Comparison of ENCODE assay signal across 19 cellular contexts in the genomic region with DNA sequence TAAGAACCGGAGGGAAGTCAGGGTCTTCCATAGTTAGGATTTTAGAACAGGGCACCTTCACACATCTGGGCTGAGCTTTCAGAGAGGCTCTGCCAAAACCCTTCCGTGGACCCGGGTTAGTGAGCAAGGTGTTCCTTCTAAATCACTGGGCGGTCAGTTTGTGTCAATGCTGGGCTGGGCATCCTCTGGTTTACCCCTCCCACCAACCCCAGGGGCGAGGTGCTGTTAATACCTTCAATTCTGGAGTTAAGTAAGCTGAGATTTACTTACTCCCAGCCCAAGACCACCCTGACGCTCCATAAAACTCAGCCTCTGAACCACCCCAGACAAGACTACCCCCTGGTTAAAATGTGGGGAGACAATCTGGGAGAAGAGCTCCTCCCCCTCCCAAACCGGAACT. TPM values are rescaled to one million over a fixed set of nuclear protein-coding genes. Genes with fewer than 3 reads are reported as not detected.
A peak's percentile ranks its signal among the peaks of the same experiment; 100 is the strongest.
DNase-seq lines count a peak whose midpoint lies in the region; ATAC-seq, FAIRE-seq and TF ChIP-seq lines count a peak whose summit lies in the region.
"Had no signal": no experiment of that assay in that cellular context is flagged by ENCODE, and none has a peak within 500 bp of the region (broad histone marks: within the 10 kb centered on the region; RNA-seq: fewer than 3 reads in every experiment).

No MANE protein-coding gene starts in this region.

- POLR2A ChIA-PET in HepG2 (lab: Yijun Ruan, JAX) (no interaction called here), T-cell (lab: Charles Lee) (no interaction called here)

- H3K36me3 ChIP-seq in right lobe of liver (peaks cover 0 to 3% (median 0%) of the 10 kb centered on the region in 4 donors), HepG2 (replicated peaks in 1 of 2; ENCODE audit: control insufficient read depth in 1 of 2, insufficient read depth in 2 of 2, low read length in 2 of 2) (no peaks in the 10 kb centered on the region), mucosa of stomach (ENCODE audit: control insufficient read depth, insufficient read depth, low read length) (no peaks in the 10 kb centered on the region)
- H3K36me3 ChIP-seq: heart left ventricle had no signal

- H4K20me1 ChIP-seq in HepG2 (ENCODE audit: insufficient read depth, low read length): no peaks in the 10 kb centered on the region

- H3K27me3 Mint-ChIP-seq in T-cell: peaks cover 42 to 61% of the 10 kb centered on the region in 2 donors

- H3K4me3 Mint-ChIP-seq in T-cell: no peak overlapping the region
- H3K4me3 Mint-ChIP-seq: stimulated activated naive B cell treated with anti-CD40 and anti-IgM and Interleukin-4, amounts not matched to agents 10 μg/mL and 1 μg/mL and 100 μg/mL, for 72 hours had no signal

- FAIRE-seq in HepG2 (lab: Jason Lieb, UNC): no peak

- TF ChIP-seq POLR2A in right lobe of liver (IDR thresholded peaks at IDR 0.05) (no peak), HepG2 (IDR thresholded peaks at IDR 0.05; ENCODE audit: insufficient read depth in 1 of 2, low read depth in 2 of 2, low read length in 2 of 2) (no peak)

- TF ChIP-seq CTCF in right lobe of liver (IDR thresholded peaks at IDR 0.05) (no peak), HepG2 (CRISPR knock-in tag; IDR thresholded peaks at IDR 0.05) (no peak)

- H3K4me1 Mint-ChIP-seq in T-cell: peaks cover 7 to 9% (median 7%) of the 10 kb centered on the region in 3 donors

- no peak for TF ChIP-seq RAD21 in HepG2 (CRISPR knock-in tag; IDR thresholded peaks at IDR 0.05)

- intact Hi-C loops in right lobe of liver (cut with DNase I) (no loop called here), HepG2 (cut with micrococcal nuclease; ENCODE audit: unreplicated experiment) (no loop called here)

- in situ Hi-C loops in HepG2 (cut with HindIII; ENCODE audit: extremely low pct_ligation_motif_present, low pct_unique_long_range_greater_than_20kb): no loop called here

- no TSS peak for BruUV-seq in HepG2 (replicated peaks; lab: Mats Ljungman, UMichigan)

- no peaks in the 10 kb centered on the region for H3K9me3 ChIP-seq in right lobe of liver
- no peaks in the 10 kb centered on the region for H3K9me3 ChIP-seq in HepG2 (ENCODE audit: low read length)
- H3K9me3 ChIP-seq in mucosa of stomach (ENCODE audit: control insufficient read depth, low read length): no peaks in the 10 kb centered on the region
- H3K9me3 ChIP-seq: heart left ventricle had no signal

- CTCF ChIA-PET in HepG2 (lab: Yijun Ruan, JAX; ENCODE audit: low intra/inter-chr PET ratio, low total read pairs): interaction anchor here (3.0 to 10.8 kb wide), 2 partner anchors 22 to 75 kb away, joined by 17 to 301 read pairs; a partner anchor contains a TSS
- CTCF ChIA-PET in T-cell (lab: Charles Lee): interaction anchor here in 1 of 2 donors (0.6 to 0.8 kb wide), 2 partner anchors 57 to 75 kb away, joined by 3 to 4 read pairs; no protein-coding TSS in a partner anchor

- DNase-seq in right lobe of liver (peak in 1 of 3 donors; percentile 24), HepG2 (ENCODE audit: low spot score) (no peak), ecto neural progenitor cell (ENCODE audit: low spot score) (peak; percentile 49), T-cell (no peak), occipital lobe (lab: John Stamatoyannopoulos, UW) (no peak), NCI-H69 (lab: John Stamatoyannopoulos, UW) (no peak), NCI-H2227 treated with DMSO at 0.1 percent for 48 hours (lab: John Stamatoyannopoulos, UW) (no peak)
- DNase-seq: ACHN; CD4-positive, CD25-positive, alpha-beta regulatory T cell; heart left ventricle; left cardiac atrium; NCI-H1436; NCI-H226; stimulated activated CD4-positive, alpha-beta T cell treated with anti-CD3 and anti-CD28 coated beads, Interleukin-12 subunit alpha, Interleukin-12 subunit beta, amount 100 ng/mL, for 4 hours; stimulated activated naive B cell treated with anti-CD40 and anti-IgM and Interleukin-4, amounts not matched to agents 10 μg/mL and 1 μg/mL and 100 μg/mL, for 72 hours; T1000; trophoblast cell had no signal

- H3K27me3 ChIP-seq in right lobe of liver: no peaks in the 10 kb centered on the region
- H3K27me3 ChIP-seq in HepG2 (ENCODE audit: control insufficient read depth in 1 of 2, insufficient read depth in 2 of 2, low read length in 2 of 2): peaks cover 10 to 76% of the 10 kb centered on the region in 2 experiments; a peak in 4 of 5 replicates
- no peaks in the 10 kb centered on the region for H3K27me3 ChIP-seq in mucosa of stomach (ENCODE audit: control insufficient read depth, insufficient read depth, low read length)

- H3K27ac ChIP-seq in right lobe of liver (no peak overlapping the region), HepG2 (ENCODE audit: extremely low read length, insufficient read depth, low read length) (no peak overlapping the region)
- H3K27ac ChIP-seq: heart left ventricle had no signal

- no peak overlapping the region for H2AFZ ChIP-seq in HepG2 (ENCODE audit: low read length)

- H3K9ac ChIP-seq in HepG2 (ENCODE audit: insufficient read depth, low read depth, low read length) (no peak overlapping the region), mucosa of stomach (ENCODE audit: low read length) (peak overlapping the region; percentile 60)

- WGBS in right lobe of liver (ENCODE audit: insufficient coverage, low coverage, low lambda C conversion rate, missing lambda C conversion rate): 18% methylated on average over 3 of the region's 7 CpGs
- 37% methylated on average over 7 of the region's 7 CpGs for WGBS in HepG2 (ENCODE audit: low lambda C conversion rate)

- no peaks in the 10 kb centered on the region for H3K9me3 Mint-ChIP-seq in T-cell
- H3K9me3 Mint-ChIP-seq: CD4-positive, CD25-positive, alpha-beta regulatory T cell; stimulated activated naive B cell treated with anti-CD40 and anti-IgM and Interleukin-4, amounts not matched to agents 10 μg/mL and 1 μg/mL and 100 μg/mL, for 72 hours had no signal

- no peaks in the 10 kb centered on the region for H3K36me3 Mint-ChIP-seq in T-cell
- H3K36me3 Mint-ChIP-seq: CD4-positive, CD25-positive, alpha-beta regulatory T cell; stimulated activated naive B cell treated with anti-CD40 and anti-IgM and Interleukin-4, amounts not matched to agents 10 μg/mL and 1 μg/mL and 100 μg/mL, for 72 hours had no signal

- no peak overlapping the region for H3K4me2 ChIP-seq in HepG2 (ENCODE audit: low read depth, low read length)

- ATAC-seq in right lobe of liver: no peak
- ATAC-seq in HepG2: no peak
- no peak for ATAC-seq in T-cell (replicated peaks in 1 of 4)
- ATAC-seq: heart left ventricle; left cardiac atrium; stimulated activated naive B cell treated with anti-CD40 and anti-IgM and Interleukin-4, amounts not matched to agents 10 μg/mL and 1 μg/mL and 100 μg/mL, for 72 hours had no signal

- TF ChIP-seq EP300 in HepG2 (IDR thresholded peaks at IDR 0.05; ENCODE audit: low read depth in 2 of 2, low read length in 2 of 2): no peak
- TF ChIP-seq EP300 in HepG2 (CRISPR knock-in tag; IDR thresholded peaks at IDR 0.05; ENCODE audit: borderline replicate concordance): no peak

- no peak overlapping the region for H3K27ac Mint-ChIP-seq in T-cell

- peaks cover 0 to 32% (median 3%) of the 10 kb centered on the region in 4 donors for H3K4me1 ChIP-seq in right lobe of liver
- H3K4me1 ChIP-seq in HepG2 (ENCODE audit: insufficient read depth, low read length): peaks cover 21% of the 10 kb centered on the region
- peaks cover 67% of the 10 kb centered on the region for H3K4me1 ChIP-seq in mucosa of stomach (ENCODE audit: control insufficient read depth, insufficient read depth, low read length)

- H3K4me3 ChIP-seq in right lobe of liver: peak overlapping the region in 2 of 3 donors; percentile 59 to 60
- H3K4me3 ChIP-seq in HepG2 (replicated peaks in 1 of 3; ENCODE audit: insufficient read depth in 1 of 3, low read depth in 2 of 3, low read length in 3 of 3): no peak overlapping the region
- H3K4me3 ChIP-seq in mucosa of stomach (ENCODE audit: low read length): peak overlapping the region; percentile 61
- H3K4me3 ChIP-seq: heart left ventricle had no signal

- H3K79me2 ChIP-seq in HepG2 (ENCODE audit: insufficient read depth, low read length): no peaks in the 10 kb centered on the region

TF ChIP-seq in HepG2, 621 proteins besides CTCF, POLR2A, EP300 and RAD21 (continues in another document):
- TF ChIP-seq ZNF251 (CRISPR knock-in tag; IDR thresholded peaks at IDR 0.05): no peak
- TF ChIP-seq, protein P1, sequence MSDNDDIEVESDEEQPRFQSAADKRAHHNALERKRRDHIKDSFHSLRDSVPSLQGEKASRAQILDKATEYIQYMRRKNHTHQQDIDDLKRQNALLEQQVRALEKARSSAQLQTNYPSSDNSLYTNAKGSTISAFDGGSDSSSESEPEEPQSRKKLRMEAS (IDR thresholded peaks at IDR 0.05): no peak
- TF ChIP-seq ZBTB7A (CRISPR knock-in tag; IDR thresholded peaks at IDR 0.05): no peak
- no peak for TF ChIP-seq MED1 (CRISPR knock-in tag; IDR thresholded peaks at IDR 0.05)
- no peak for TF ChIP-seq SMAD9 (CRISPR knock-in tag; IDR thresholded peaks at IDR 0.05)

RNA-seq across cellular contexts. Expression of a gene that starts 1.0 kb away (rescaled TPM):
- total RNA-seq in right lobe of liver: 10 to 100 TPM in 1 of 6 experiments, 1 to 10 TPM in 5; 1.5 to 20.0 (median 8.7) TPM
- not detected in 2 replicates for total RNA-seq in HepG2 (2016; rRNA removed; fragmentation: Illumina TruSeq; extraction: Trizol)
- not detected in 2 replicates for total RNA-seq in HepG2 (2016; cell fraction: cytosol; rRNA removed; fragmentation: Illumina TruSeq; extraction: Trizol; ENCODE audit: low read depth)
- total RNA-seq in HepG2 (2016; cell fraction: insoluble cytoplasmic fraction; rRNA removed; fragmentation: Illumina TruSeq; extraction: Trizol): not detected in 2 replicates
- total RNA-seq in HepG2 (2016; cell fraction: membrane; rRNA removed; fragmentation: Illumina TruSeq; extraction: Trizol): 0.14 TPM in 1 of 2 replicates, not detected in the other
- total RNA-seq in HepG2 (2016; cell fraction: nucleus; rRNA removed; fragmentation: Illumina TruSeq; extraction: Trizol): not detected in 2 replicates
- polyA plus RNA-seq in HepG2 (2011; rRNA removed): 0.07 and 0.10 TPM in 2 replicates
- polyA plus RNA-seq in HepG2 (2011; cell fraction: cytosol; rRNA removed): 0.25 and 0.47 TPM in 2 replicates
- polyA plus RNA-seq in HepG2 (2011; cell fraction: nucleus; rRNA removed): 0.07 and 0.08 TPM in 2 replicates
- 0.11 and 0.31 TPM in 2 replicates for polyA plus RNA-seq in HepG2 (2012)
- polyA plus RNA-seq in HepG2 (2016; cell fraction: cytosol; fragmentation: Illumina TruSeq; extraction: Trizol; ENCODE audit: low read depth): 0.05 and 0.06 TPM in 2 replicates
- not detected in 2 replicates for polyA plus RNA-seq in HepG2 (2016; cell fraction: insoluble cytoplasmic fraction; fragmentation: Illumina TruSeq; extraction: Trizol; ENCODE audit: low read depth)
- polyA plus RNA-seq in HepG2 (2016; cell fraction: membrane; fragmentation: Illumina TruSeq; extraction: Trizol; ENCODE audit: low read depth): 0.23 TPM in 1 of 2 replicates, not detected in the other
- polyA plus RNA-seq in HepG2 (2016; cell fraction: nucleus; fragmentation: Illumina TruSeq; extraction: Trizol; ENCODE audit: insufficient read depth, low read depth): not detected in 2 replicates
- polyA minus RNA-seq in HepG2 (2011; rRNA and poly(A)+ RNA removed; ENCODE audit: low replicate concordance): 0.32 and 15.1 TPM in 2 replicates
- not detected in 2 replicates for polyA minus RNA-seq in HepG2 (2011; cell fraction: cytosol; rRNA and poly(A)+ RNA removed)
- not detected in 2 replicates for polyA minus RNA-seq in HepG2 (2011; cell fraction: nucleus; rRNA and poly(A)+ RNA removed)
- total RNA-seq in T-cell: not detected
- not detected for total RNA-seq in occipital lobe
- total RNA-seq: CD4-positive, CD25-positive, alpha-beta regulatory T cell; heart left ventricle; LHCN-M2 had no signal
- polyA plus RNA-seq: CD4-positive, CD25-positive, alpha-beta regulatory T cell had no signal

Comparison
In these comparisons a context has a peak if more than half of its experiments do, and no peak if none do; other contexts are left out.
1. H3K4me3 ChIP-seq: peak in right lobe of liver (2 of 3) and mucosa of stomach (single experiment); none in HepG2 (0 of 3).